Comparison of ENCODE assay signal across 11 cellular contexts in the genomic region with DNA sequence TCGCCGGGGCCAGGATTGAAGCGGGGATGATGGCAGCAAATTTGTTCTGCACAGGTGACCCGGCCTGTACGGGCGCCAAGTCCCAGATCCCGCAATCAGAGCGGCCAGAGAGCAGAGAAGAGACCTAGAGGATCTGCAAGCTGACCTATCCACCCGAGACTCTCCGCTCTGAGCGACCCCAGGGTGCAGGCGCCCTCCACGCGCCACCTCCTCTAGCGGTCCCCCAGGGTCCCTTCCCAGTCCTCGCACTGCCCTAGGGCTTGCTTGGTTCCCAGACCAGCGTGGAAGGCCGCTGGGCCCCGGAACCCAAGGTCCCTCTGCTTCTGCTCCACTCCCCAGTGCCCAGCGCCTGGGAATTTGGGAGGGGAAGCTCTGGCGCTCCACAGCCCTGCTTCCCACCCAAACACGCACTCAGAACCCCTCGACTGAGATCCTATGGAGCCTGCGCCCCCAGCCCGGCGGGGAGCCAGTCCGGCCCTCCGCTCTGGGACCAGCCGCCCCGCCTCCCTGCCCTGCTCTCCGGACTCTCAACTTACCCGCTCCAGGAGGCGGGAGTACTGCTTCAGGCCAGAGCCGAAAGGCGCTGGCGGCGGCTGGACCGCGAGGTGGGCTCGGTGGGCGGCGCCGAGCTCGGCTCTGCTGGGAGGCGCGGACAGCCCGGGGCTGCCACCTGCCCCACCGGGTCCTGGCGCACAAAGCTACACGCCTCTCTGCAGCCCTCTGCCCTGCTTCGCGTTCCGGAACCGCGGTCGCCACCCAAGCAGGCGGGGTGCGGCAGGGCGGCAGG. TPM values are rescaled to one million over a fixed set of nuclear protein-coding genes. Genes with fewer than 3 reads are reported as not detected.
DNase-seq lines count a peak whose midpoint lies in the region; ATAC-seq, FAIRE-seq and TF ChIP-seq lines count a peak whose summit lies in the region.
"Had no signal": no experiment of that assay in that cellular context is flagged by ENCODE, and none has a peak within 500 bp of the region (broad histone marks: within the 10 kb centered on the region; RNA-seq: fewer than 3 reads in every experiment).

No MANE protein-coding gene starts in this region.

- H3K9me3 ChIP-seq in CD8-positive, alpha-beta T cell (ENCODE audit: low read length): no peaks in the 10 kb centered on the region
- H3K9me3 ChIP-seq in HUES48 (ENCODE audit: control insufficient read depth, insufficient read depth, low read length): no peaks in the 10 kb centered on the region
- H3K9me3 ChIP-seq in naive thymus-derived CD4-positive, alpha-beta T cell (ENCODE audit: control insufficient read depth in 2 of 3, low read length in 3 of 3): no peaks in the 10 kb centered on the region
- H3K9me3 ChIP-seq: neutrophil, uterus had no signal

- FAIRE-seq in bronchial epithelial cell (lab: Jason Lieb, UNC): no peak

- H3K4me3 Mint-ChIP-seq in CD8-positive, alpha-beta T cell: peak overlapping the region; percentile 22
- peak overlapping the region in 7 of 10 donors; percentile 12 to 72 (median 27) for H3K4me3 Mint-ChIP-seq in naive thymus-derived CD4-positive, alpha-beta T cell

- DNase-seq in CD8-positive, alpha-beta T cell: no peak
- no peak for DNase-seq in bronchial epithelial cell (ENCODE audit: low read depth)
- DNase-seq in naive thymus-derived CD4-positive, alpha-beta T cell: no peak
- DNase-seq in HuH-7 (ENCODE audit: low spot score): no peak
- no peak for DNase-seq in NCI-H2107 treated with DMSO at 0.1 percent for 48 hours (lab: John Stamatoyannopoulos, UW; ENCODE audit: unreplicated experiment)
- DNase-seq: SHP77 treated with DMSO at 0.1 percent for 48 hours, uterus had no signal

- peaks cover 40% of the 10 kb centered on the region for H3K4me1 Mint-ChIP-seq in CD8-positive, alpha-beta T cell (ENCODE audit: low read depth)
- peaks cover 15 to 59% (median 38%) of the 10 kb centered on the region in 7 donors for H3K4me1 Mint-ChIP-seq in naive thymus-derived CD4-positive, alpha-beta T cell

- POLR2A ChIA-PET in CD8-positive, alpha-beta T cell (lab: Charles Lee): no interaction called here
- POLR2A ChIA-PET in naive thymus-derived CD4-positive, alpha-beta T cell (lab: Charles Lee): no interaction called here

- peaks cover 58% of the 10 kb centered on the region for H3K27me3 Mint-ChIP-seq in CD8-positive, alpha-beta T cell (ENCODE audit: low read depth)
- H3K27me3 Mint-ChIP-seq in naive thymus-derived CD4-positive, alpha-beta T cell: peaks cover 47 to 85% (median 68%) of the 10 kb centered on the region in 5 donors

- H3K4me1 ChIP-seq in CD8-positive, alpha-beta T cell (ENCODE audit: insufficient read depth, low read length): peaks cover 37% of the 10 kb centered on the region
- H3K4me1 ChIP-seq in HUES48 (ENCODE audit: control insufficient read depth, insufficient read depth, low read length): peaks cover 33% of the 10 kb centered on the region
- H3K4me1 ChIP-seq in naive thymus-derived CD4-positive, alpha-beta T cell (ENCODE audit: control insufficient read depth in 2 of 2, insufficient read depth in 2 of 2, low read length in 2 of 2): no peaks in the 10 kb centered on the region

- CTCF ChIA-PET in CD8-positive, alpha-beta T cell (lab: Charles Lee): no interaction called here
- CTCF ChIA-PET in naive thymus-derived CD4-positive, alpha-beta T cell (lab: Charles Lee): no interaction called here

- no peak overlapping the region for H3K9ac ChIP-seq in HUES48 (ENCODE audit: low read depth, low read length)

- no peaks in the 10 kb centered on the region for H3K36me3 ChIP-seq in CD8-positive, alpha-beta T cell (ENCODE audit: insufficient read depth, low read length)
- no peaks in the 10 kb centered on the region for H3K36me3 ChIP-seq in HUES48 (ENCODE audit: control insufficient read depth, insufficient read depth, low read length)
- H3K36me3 ChIP-seq in bronchial epithelial cell (ENCODE audit: control insufficient read depth, insufficient read depth, low read length): no peaks in the 10 kb centered on the region
- H3K36me3 ChIP-seq in naive thymus-derived CD4-positive, alpha-beta T cell (ENCODE audit: control insufficient read depth in 2 of 3, insufficient read depth in 3 of 3, low read length in 3 of 3): no peaks in the 10 kb centered on the region
- H3K36me3 ChIP-seq: neutrophil, uterus had no signal

- no peak for ATAC-seq in CD8-positive, alpha-beta T cell
- ATAC-seq in naive thymus-derived CD4-positive, alpha-beta T cell: no peak
- ATAC-seq in HG02840 (IDR thresholded peaks at IDR 0.05; ENCODE audit: low FRiP score, unreplicated experiment) (no peak), HG02852 (IDR thresholded peaks at IDR 0.05; ENCODE audit: unreplicated experiment) (no peak)

- no peak for TF ChIP-seq CTCF in CD8-positive, alpha-beta T cell (IDR thresholded peaks at IDR 0.05)
- TF ChIP-seq CTCF in bronchial epithelial cell (IDR thresholded peaks at IDR 0.05; ENCODE audit: insufficient read depth, low read length, severe bottlenecking): no peak

- no peaks in the 10 kb centered on the region for H3K9me3 Mint-ChIP-seq in CD8-positive, alpha-beta T cell
- H3K9me3 Mint-ChIP-seq in naive thymus-derived CD4-positive, alpha-beta T cell: peaks cover 0 to 1% (median 0%) of the 10 kb centered on the region in 11 donors

- H3K27ac ChIP-seq in CD8-positive, alpha-beta T cell (ENCODE audit: low read depth, low read length): no peak overlapping the region
- no peak overlapping the region for H3K27ac ChIP-seq in HUES48 (ENCODE audit: low read depth, low read length)
- H3K27ac ChIP-seq in naive thymus-derived CD4-positive, alpha-beta T cell (ENCODE audit: low read depth, low read length): no peak overlapping the region
- H3K27ac ChIP-seq: neutrophil, uterus had no signal

- H3K36me3 Mint-ChIP-seq in CD8-positive, alpha-beta T cell: no peaks in the 10 kb centered on the region
- peaks cover 0 to 2% (median 0%) of the 10 kb centered on the region in 5 donors for H3K36me3 Mint-ChIP-seq in naive thymus-derived CD4-positive, alpha-beta T cell

- no peak overlapping the region for H3K4me3 ChIP-seq in CD8-positive, alpha-beta T cell (ENCODE audit: low read depth, low read length)
- H3K4me3 ChIP-seq in HUES48 (ENCODE audit: low read depth, low read length) (peak overlapping the region; percentile 56), bronchial epithelial cell (ENCODE audit: low read depth, low read length) (peak overlapping the region; percentile 10)
- H3K4me3 ChIP-seq in naive thymus-derived CD4-positive, alpha-beta T cell (ENCODE audit: low read length): no peak overlapping the region
- H3K4me3 ChIP-seq: uterus had no signal

- peaks cover 43% of the 10 kb centered on the region for H3K27me3 ChIP-seq in CD8-positive, alpha-beta T cell (ENCODE audit: insufficient read depth, low read length)
- H3K27me3 ChIP-seq in HUES48 (ENCODE audit: control insufficient read depth, insufficient read depth, low read length) (peaks cover 98% of the 10 kb centered on the region), bronchial epithelial cell (ENCODE audit: control insufficient read depth, insufficient read depth, low read length) (peaks cover 81% of the 10 kb centered on the region)
- H3K27me3 ChIP-seq in naive thymus-derived CD4-positive, alpha-beta T cell (ENCODE audit: control insufficient read depth in 2 of 2, insufficient read depth in 2 of 2, low read length in 2 of 2): peaks cover 1 to 5% of the 10 kb centered on the region in 2 donors

- no peak overlapping the region for H3K27ac Mint-ChIP-seq in CD8-positive, alpha-beta T cell
- H3K27ac Mint-ChIP-seq in naive thymus-derived CD4-positive, alpha-beta T cell: no peak overlapping the region

- intact Hi-C loops in CD8-positive, alpha-beta T cell (cut with DNase I, micrococcal nuclease): no loop called here
- intact Hi-C loops in naive thymus-derived CD4-positive, alpha-beta T cell (cut with micrococcal nuclease): no loop called here

RNA-seq across cellular contexts. Expression of a gene that starts 3.0 kb away (rescaled TPM):
- under 1 TPM in 1 of 2 experiments, not detected in 1; 0.11 TPM for total RNA-seq in CD8-positive, alpha-beta T cell
- total RNA-seq in bronchial epithelial cell: not detected in 2 replicates
- not detected for total RNA-seq in naive thymus-derived CD4-positive, alpha-beta T cell
- polyA plus RNA-seq in naive thymus-derived CD4-positive, alpha-beta T cell: not detected
- total RNA-seq: uterus had no signal

Comparison
In these comparisons a context has a peak if more than half of its experiments do, and no peak if none do; other contexts are left out.
1. H3K4me3 ChIP-seq: peak in HUES48 (single experiment) and bronchial epithelial cell (single experiment); none in CD8-positive, alpha-beta T cell (single experiment) and naive thymus-derived CD4-positive, alpha-beta T cell (single experiment).